13 cellular contexts compared by ENCODE assay signal in the genomic region with DNA sequence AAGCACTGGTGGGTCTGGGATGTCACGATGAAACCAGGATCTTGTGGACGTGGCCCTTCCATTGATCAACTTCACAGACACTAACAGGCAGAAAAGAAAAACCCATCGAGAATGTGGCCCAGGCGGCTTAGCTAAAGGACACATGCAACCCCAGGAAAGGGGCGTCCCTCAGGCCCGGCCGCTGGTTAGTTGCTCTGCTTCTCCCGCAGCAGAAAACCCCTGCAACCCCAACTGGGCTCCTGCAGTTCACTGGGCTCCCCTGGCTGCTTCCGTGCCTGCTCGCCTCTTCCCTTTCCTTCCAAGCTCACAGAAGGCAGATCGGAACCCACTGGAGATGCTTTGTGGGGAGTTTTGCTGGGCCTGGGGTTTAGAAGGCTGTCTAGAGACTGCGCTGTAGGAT. TPM values are rescaled to one million over a fixed set of nuclear protein-coding genes. Genes with fewer than 3 reads are reported as not detected.
DNase-seq lines count a peak whose midpoint lies in the region; ATAC-seq, FAIRE-seq and TF ChIP-seq lines count a peak whose summit lies in the region.
"Had no signal": no experiment of that assay in that cellular context is flagged by ENCODE, and none has a peak within 500 bp of the region (broad histone marks: within the 10 kb centered on the region; RNA-seq: fewer than 3 reads in every experiment).

No MANE protein-coding gene starts in this region.

- H3K9me3 ChIP-seq in CD4-positive, CD25-positive, alpha-beta regulatory T cell (ENCODE audit: control insufficient read depth in 2 of 2, low read length in 2 of 2), result no peaks in the 10 kb centered on the region
- H3K9me3 ChIP-seq in HUES64 (ENCODE audit: insufficient read depth, low read depth, low read length) (peaks cover 8% of the 10 kb centered on the region; the same call in 1 of the 2 replicates), esophagus squamous epithelium (no peaks in the 10 kb centered on the region)
- H3K9me3 ChIP-seq: body of pancreas, prostate gland, transverse colon had no signal

- intact Hi-C loops in esophagus squamous epithelium (cut with DNase I), result loop anchor here (10.0 kb wide), 1 partner anchor 175 kb away; no protein-coding TSS in a partner anchor

- TF ChIP-seq CTCF in esophagus squamous epithelium (IDR thresholded peaks at IDR 0.05) (no peak), neural crest cell (conservative IDR thresholded peaks at IDR 0.05) (no peak)

- peaks cover 0 to 10% (median 2%) of the 10 kb centered on the region in 4 donors for H3K4me1 Mint-ChIP-seq in CD4-positive, CD25-positive, alpha-beta regulatory T cell
- H3K4me1 Mint-ChIP-seq in neural crest cell, result peaks cover 12% of the 10 kb centered on the region

- 38% methylated on average over 11 of the region's 12 CpGs for WGBS in HUES64
- WGBS in esophagus squamous epithelium, 2 donors, result 76 to 81% methylated on average over 4 to 7 of the region's 12 CpGs

- H3K36me3 Mint-ChIP-seq in CD4-positive, CD25-positive, alpha-beta regulatory T cell, result no peaks in the 10 kb centered on the region
- H3K36me3 Mint-ChIP-seq in neural crest cell (ENCODE audit: low read depth), result peaks cover 13% of the 10 kb centered on the region

- peaks cover 10% of the 10 kb centered on the region for H3K4me1 ChIP-seq in CD4-positive, CD25-positive, alpha-beta regulatory T cell (ENCODE audit: control insufficient read depth, insufficient read depth, low read length, poor library complexity, severe bottlenecking)
- H3K4me1 ChIP-seq in HUES64 (ENCODE audit: insufficient read depth, low read length) (peaks cover 40% of the 10 kb centered on the region), esophagus squamous epithelium (peaks cover 0 to 34% (median 8%) of the 10 kb centered on the region in 3 donors)
- H3K4me1 ChIP-seq: prostate gland had no signal

- ATAC-seq in CD4-positive, CD25-positive, alpha-beta regulatory T cell (ENCODE audit: low read depth in 2 of 2), result no peak
- ATAC-seq in GM19328 (IDR thresholded peaks at IDR 0.05; ENCODE audit: unreplicated experiment), result no peak

- no peak for TF ChIP-seq POLR2A in esophagus squamous epithelium (IDR thresholded peaks at IDR 0.05)

- H3K36me3 ChIP-seq in CD4-positive, CD25-positive, alpha-beta regulatory T cell (ENCODE audit: control insufficient read depth, insufficient read depth, low read length), result no peaks in the 10 kb centered on the region
- no peaks in the 10 kb centered on the region for H3K36me3 ChIP-seq in HUES64 (ENCODE audit: insufficient read depth, low read length)
- no peaks in the 10 kb centered on the region for H3K36me3 ChIP-seq in esophagus squamous epithelium
- H3K36me3 ChIP-seq: prostate gland, transverse colon had no signal

- DNase-seq in CD4-positive, CD25-positive, alpha-beta regulatory T cell, result no peak
- no peak for DNase-seq in esophagus squamous epithelium (lab: John Stamatoyannopoulos, UW)
- DNase-seq in neural crest cell (ENCODE audit: low read depth, low spot score), result no peak
- DNase-seq in GM19239 (ENCODE audit: insufficient read length, low spot score), result no peak
- no peak for DNase-seq in NCI-H82 (lab: John Stamatoyannopoulos, UW)
- DNase-seq in RKO (ENCODE audit: low spot score), result no peak
- DNase-seq: activated CD8-positive, alpha-beta memory T cell treated with anti-CD3 and anti-CD28 coated beads, Interleukin-2, amount 10 ng/mL, durations not matched to agents 7 days and 5 days; AML-193; transverse colon had no signal

- peaks cover 24% of the 10 kb centered on the region for H3K27me3 ChIP-seq in CD4-positive, CD25-positive, alpha-beta regulatory T cell (ENCODE audit: control insufficient read depth, insufficient read depth, low read length)
- H3K27me3 ChIP-seq in HUES64 (ENCODE audit: insufficient read depth, low read length) (peaks cover 43% of the 10 kb centered on the region), esophagus squamous epithelium (peaks cover 0 to 62% (median 0%) of the 10 kb centered on the region in 4 donors)
- H3K27me3 ChIP-seq: body of pancreas had no signal

- no peak overlapping the region for H3K4me3 ChIP-seq in CD4-positive, CD25-positive, alpha-beta regulatory T cell (ENCODE audit: low read depth, low read length)
- H3K4me3 ChIP-seq in HUES64 (ENCODE audit: low read length) (peak overlapping the region; percentile 77), esophagus squamous epithelium (peak overlapping the region in 3 of 4 donors; percentile 47 to 79 (median 64))

- FAIRE-seq in GM19239 (lab: Jason Lieb, UNC), result no peak

- peaks cover 61% of the 10 kb centered on the region for H3K27me3 Mint-ChIP-seq in CD4-positive, CD25-positive, alpha-beta regulatory T cell
- peaks cover 66% of the 10 kb centered on the region for H3K27me3 Mint-ChIP-seq in neural crest cell (ENCODE audit: low read depth)

- peaks cover 0 to 12% (median 5%) of the 10 kb centered on the region in 7 donors for H3K9me3 Mint-ChIP-seq in CD4-positive, CD25-positive, alpha-beta regulatory T cell
- H3K9me3 Mint-ChIP-seq in neural crest cell, result peaks cover 9% of the 10 kb centered on the region

- no peak overlapping the region for H3K27ac Mint-ChIP-seq in CD4-positive, CD25-positive, alpha-beta regulatory T cell
- H3K27ac Mint-ChIP-seq in neural crest cell (ENCODE audit: unreplicated experiment), result no peak overlapping the region
- H3K27ac Mint-ChIP-seq: activated CD8-positive, alpha-beta memory T cell treated with anti-CD3 and anti-CD28 coated beads, Interleukin-2, amount 10 ng/mL, durations not matched to agents 7 days and 5 days had no signal

- peak overlapping the region in 3 of 4 donors; percentile 34 to 78 (median 59) for H3K4me3 Mint-ChIP-seq in CD4-positive, CD25-positive, alpha-beta regulatory T cell
- H3K4me3 Mint-ChIP-seq in neural crest cell, result peak overlapping the region; percentile 86

- H3K9ac ChIP-seq in HUES64 (ENCODE audit: low read depth, low read length), result no peak overlapping the region

- no peak overlapping the region for H3K27ac ChIP-seq in CD4-positive, CD25-positive, alpha-beta regulatory T cell (ENCODE audit: insufficient read depth, low read length, poor library complexity, severe bottlenecking)
- H3K27ac ChIP-seq in HUES64 (ENCODE audit: low read depth, low read length) (no peak overlapping the region), esophagus squamous epithelium (peak overlapping the region; percentile 1 to 81 (median 56))

RNA-seq across cellular contexts. Expression of gene GASK1A, which starts 1.1 kb away (rescaled TPM):
- not detected for total RNA-seq in CD4-positive, CD25-positive, alpha-beta regulatory T cell
- not detected for polyA plus RNA-seq in CD4-positive, CD25-positive, alpha-beta regulatory T cell
- 4.4 TPM for polyA plus RNA-seq in HUES64 (2013, experiment 1 of 2)
- 2.6 TPM for polyA plus RNA-seq in HUES64 (2013, experiment 2 of 2)
- 10 to 100 TPM in 1 of 4 donors, 1 to 10 TPM in 3; 1.4 to 10.1 (median 2.4) TPM for total RNA-seq in esophagus squamous epithelium
- 2.1 and 2.9 TPM in 2 replicates for total RNA-seq in neural crest cell
- total RNA-seq: activated CD8-positive, alpha-beta memory T cell treated with anti-CD3 and anti-CD28 coated beads, Interleukin-2, amount 10 ng/mL, durations not matched to agents 7 days and 5 days had no signal

Comparison
In these comparisons a context has a peak if more than half of its experiments do, and no peak if none do; other contexts are left out.
1. H3K27ac ChIP-seq: peak in esophagus squamous epithelium (4 of 4); none in CD4-positive, CD25-positive, alpha-beta regulatory T cell (single experiment) and HUES64 (single experiment).